12 cellular contexts compared by ENCODE assay signal in genomic region chr9:14097215-14097614, GRCh38.
A peak's percentile ranks its signal among the peaks of the same experiment; 100 is the strongest.
DNase-seq lines count a peak whose midpoint lies in the region; ATAC-seq and TF ChIP-seq lines count a peak whose summit lies in the region.
"Had no signal": no experiment of that assay in that cellular context is flagged by ENCODE, and none has a peak within 500 bp of the region (broad histone marks: within the 10 kb centered on the region; RNA-seq: fewer than 3 reads in every experiment).

No MANE protein-coding gene starts in this region.

- H3K36me3 Mint-ChIP-seq in activated T-cell treated with anti-CD3 and anti-CD28 coated beads, Interleukin-2, amount 50 U/mL, for 24 hours (ENCODE audit: low read depth), result no peaks in the 10 kb centered on the region
- no peaks in the 10 kb centered on the region for H3K36me3 Mint-ChIP-seq in neural progenitor cell
- H3K36me3 Mint-ChIP-seq: CD4-positive, CD25-positive, alpha-beta regulatory T cell had no signal

- H3K4me1 ChIP-seq in adipocyte (ENCODE audit: control insufficient read depth, insufficient read depth, low read length) (peaks cover 34% of the 10 kb centered on the region), heart left ventricle (peaks cover 0 to 75% (median 49%) of the 10 kb centered on the region in 12 donors), rectal smooth muscle tissue (ENCODE audit: control insufficient read depth, insufficient read depth, low read length) (peaks cover 13% of the 10 kb centered on the region), neural progenitor cell (peaks cover 11% of the 10 kb centered on the region)

- ATAC-seq in heart left ventricle, result peak; percentile 72 to 86 (median 84)

- TF ChIP-seq POLR2A in heart left ventricle (IDR thresholded peaks at IDR 0.05), result no peak

- no peaks in the 10 kb centered on the region for H3K9me3 Mint-ChIP-seq in activated T-cell treated with anti-CD3 and anti-CD28 coated beads, Interleukin-2, amount 50 U/mL, for 24 hours
- H3K9me3 Mint-ChIP-seq in neural progenitor cell, result no peaks in the 10 kb centered on the region
- H3K9me3 Mint-ChIP-seq: activated B cell treated with CpG ODN at 0.5 μM for 24 hours had no signal

- H3K36me3 ChIP-seq in adipocyte (ENCODE audit: control insufficient read depth, insufficient read depth, low read length, severe bottlenecking) (peaks cover 11% of the 10 kb centered on the region), heart left ventricle (peaks cover 0 to 8% (median 0%) of the 10 kb centered on the region in 9 donors), rectal smooth muscle tissue (ENCODE audit: control insufficient read depth, insufficient read depth, low read length) (no peaks in the 10 kb centered on the region), neural progenitor cell (no peaks in the 10 kb centered on the region)
- H3K36me3 ChIP-seq: HAP-1 had no signal

- H3K27ac ChIP-seq in heart left ventricle (peak overlapping the region; percentile 39 to 90 (median 82)), rectal smooth muscle tissue (ENCODE audit: low read depth, low read length) (peak overlapping the region; percentile 64), neural progenitor cell (no peak overlapping the region)

- H3F3A ChIP-seq in neural progenitor cell (ENCODE audit: low read depth), result no peaks in the 10 kb centered on the region

- 3 to 7% (median 5%) methylated on average over 4 of the region's 4 CpGs for WGBS in heart left ventricle, 4 donors

- H3K4me3 Mint-ChIP-seq in activated T-cell treated with anti-CD3 and anti-CD28 coated beads, Interleukin-2, amount 50 U/mL, for 24 hours, result no peak overlapping the region
- no peak overlapping the region for H3K4me3 Mint-ChIP-seq in neural progenitor cell
- H3K4me3 Mint-ChIP-seq: activated B cell treated with CpG ODN at 0.5 μM for 24 hours had no signal

- no peaks in the 10 kb centered on the region for H3K79me2 ChIP-seq in neural progenitor cell (ENCODE audit: low read depth)

- H3K9ac ChIP-seq in adipocyte (ENCODE audit: low read length) (no peak overlapping the region), rectal smooth muscle tissue (ENCODE audit: low read length) (no peak overlapping the region), neural progenitor cell (no peak overlapping the region)

- TF ChIP-seq CTCF in heart left ventricle (IDR thresholded peaks at IDR 0.05) (no peak), neural progenitor cell (IDR thresholded peaks at IDR 0.05) (no peak)

- H3K27me3 ChIP-seq in adipocyte (replicated peaks; ENCODE audit: control insufficient read depth, insufficient read depth, low read length), result no peaks in the 10 kb centered on the region
- no peaks in the 10 kb centered on the region for H3K27me3 ChIP-seq in heart left ventricle
- H3K27me3 ChIP-seq in rectal smooth muscle tissue (ENCODE audit: control insufficient read depth, insufficient read depth, low read length), result no peaks in the 10 kb centered on the region
- no peaks in the 10 kb centered on the region for H3K27me3 ChIP-seq in neural progenitor cell

- H4K20me1 ChIP-seq in neural progenitor cell (ENCODE audit: low read depth), result no peaks in the 10 kb centered on the region

- no peaks in the 10 kb centered on the region for H3K27me3 Mint-ChIP-seq in activated T-cell treated with anti-CD3 and anti-CD28 coated beads, Interleukin-2, amount 50 U/mL, for 24 hours
- H3K27me3 Mint-ChIP-seq in neural progenitor cell (ENCODE audit: insufficient read depth, low read depth), result peaks cover 3% of the 10 kb centered on the region
- H3K27me3 Mint-ChIP-seq: activated B cell treated with CpG ODN at 0.5 μM for 24 hours; CD4-positive, CD25-positive, alpha-beta regulatory T cell had no signal

- H3K9me3 ChIP-seq in adipocyte (ENCODE audit: control insufficient read depth, low read length), result no peaks in the 10 kb centered on the region
- H3K9me3 ChIP-seq in heart left ventricle, result no peaks in the 10 kb centered on the region
- no peaks in the 10 kb centered on the region for H3K9me3 ChIP-seq in neural progenitor cell (ENCODE audit: low read depth)
- H3K9me3 ChIP-seq: HAP-1 had no signal

- no peaks in the 10 kb centered on the region for H3K4me1 Mint-ChIP-seq in activated T-cell treated with anti-CD3 and anti-CD28 coated beads, Interleukin-2, amount 50 U/mL, for 24 hours (ENCODE audit: low read depth)
- peaks cover 23% of the 10 kb centered on the region for H3K4me1 Mint-ChIP-seq in neural progenitor cell
- H3K4me1 Mint-ChIP-seq: activated B cell treated with CpG ODN at 0.5 μM for 24 hours; CD4-positive, CD25-positive, alpha-beta regulatory T cell had no signal

- intact Hi-C loops in heart left ventricle (cut with DNase I), result loop anchor here (2.0 to 10.0 kb wide), 13 partner anchors 65 to 652 kb away; no protein-coding TSS in a partner anchor

- no peak overlapping the region for H3K27ac Mint-ChIP-seq in activated T-cell treated with anti-CD3 and anti-CD28 coated beads, Interleukin-2, amount 50 U/mL, for 24 hours
- H3K27ac Mint-ChIP-seq in neural progenitor cell, result no peak overlapping the region
- H3K27ac Mint-ChIP-seq: activated B cell treated with CpG ODN at 0.5 μM for 24 hours; CD4-positive, CD25-positive, alpha-beta regulatory T cell had no signal

- no peak overlapping the region for H3K4me2 ChIP-seq in neural progenitor cell

- H3K4me3 ChIP-seq in adipocyte (ENCODE audit: low read length) (no peak overlapping the region), heart left ventricle (peak overlapping the region in 9 of 12 donors; percentile 25 to 48 (median 34)), rectal smooth muscle tissue (ENCODE audit: low read length) (no peak overlapping the region), neural progenitor cell (no peak overlapping the region)
- H3K4me3 ChIP-seq: HAP-1 had no signal

- H2AFZ ChIP-seq in neural progenitor cell (replicated peaks), result no peak overlapping the region

- peak; percentile 87 for DNase-seq in DMS79 treated with DMSO at 0.1 percent for 48 hours (lab: John Stamatoyannopoulos, UW)
- DNase-seq in adipocyte (ENCODE audit: low read depth), result peak; percentile 46
- peak in 1 of 5 donors; percentile 44 for DNase-seq in heart left ventricle
- DNase-seq in activated T-cell treated with anti-CD3 and anti-CD28 coated beads, Interleukin-2, amount 50 U/mL, for 24 hours, result no peak
- no peak for DNase-seq in neural progenitor cell (ENCODE audit: low spot score)
- no peak for DNase-seq in central memory CD4-positive, alpha-beta T cell
- DNase-seq in putamen (ENCODE audit: low spot score), result no peak
- DNase-seq: activated B cell treated with CpG ODN at 0.5 μM for 24 hours; anterior cingulate cortex; CD4-positive, CD25-positive, alpha-beta regulatory T cell had no signal

Comparison
In these comparisons a context has a peak if more than half of its experiments do, and no peak if none do; other contexts are left out.
1. DNase-seq: peak in DMS79 treated with DMSO at 0.1 percent for 48 hours (single experiment) and adipocyte (single experiment); none in activated T-cell treated with anti-CD3 and anti-CD28 coated beads, Interleukin-2, amount 50 U/mL, for 24 hours (single experiment), neural progenitor cell (single experiment), central memory CD4-positive, alpha-beta T cell (single experiment) and putamen (single experiment).
2. H3K4me3 ChIP-seq: peak in heart left ventricle (9 of 12); none in adipocyte (single experiment), rectal smooth muscle tissue (single experiment) and neural progenitor cell (single experiment).